In the genomic region with DNA sequence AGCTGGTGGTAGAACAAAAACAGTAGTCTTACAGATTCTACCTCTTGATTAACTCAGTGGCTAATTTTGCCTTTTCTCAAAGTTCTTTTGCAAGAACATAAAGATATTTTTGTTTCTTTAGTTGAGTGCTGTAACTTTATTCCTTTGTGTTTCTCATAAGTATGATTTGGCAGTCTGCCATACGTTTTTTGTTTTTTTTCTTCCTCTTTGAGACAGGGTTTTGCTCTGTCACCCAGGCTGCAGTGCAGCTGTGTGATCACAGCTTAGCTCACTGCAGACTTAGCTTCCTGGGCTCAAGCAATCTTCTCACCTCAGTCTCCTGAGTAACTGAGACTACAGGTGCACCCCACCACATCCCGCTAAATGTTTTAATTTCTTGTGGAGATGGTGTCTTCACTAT, we compare ENCODE assay signal across 9 cellular contexts. TPM values are rescaled to one million over a fixed set of nuclear protein-coding genes. Genes with fewer than 3 reads are reported as not detected.
A peak's percentile ranks its signal among the peaks of the same experiment; 100 is the strongest.
DNase-seq lines count a peak whose midpoint lies in the region; ATAC-seq and TF ChIP-seq lines count a peak whose summit lies in the region.
"Had no signal": no experiment of that assay in that cellular context is flagged by ENCODE, and none has a peak within 500 bp of the region (broad histone marks: within the 10 kb centered on the region; RNA-seq: fewer than 3 reads in every experiment).

No MANE protein-coding gene starts in this region.

- H3K27me3 Mint-ChIP-seq in type B pancreatic cell, result no peaks in the 10 kb centered on the region

- peak overlapping the region; percentile 62 for H3K27ac Mint-ChIP-seq in type B pancreatic cell

- H3K4me1 Mint-ChIP-seq in type B pancreatic cell (ENCODE audit: unreplicated experiment), result peaks cover 14% of the 10 kb centered on the region

- WGBS in heart right ventricle, 2 donors, result 38 to 46% methylated on average over 2 of the region's 2 CpGs
- 41% methylated on average over 2 of the region's 2 CpGs for WGBS in right cardiac atrium

- H3K4me3 ChIP-seq in heart right ventricle (no peak overlapping the region), right cardiac atrium (ENCODE audit: low read length) (no peak overlapping the region), SJCRH30 (no peak overlapping the region), fibroblast of mammary gland (ENCODE audit: control insufficient read depth, low read depth, low read length) (no peak overlapping the region)

- H3K9me3 Mint-ChIP-seq in type B pancreatic cell, result no peaks in the 10 kb centered on the region

- H3K4me3 Mint-ChIP-seq in type B pancreatic cell, result no peak overlapping the region

- H3K27ac ChIP-seq in heart right ventricle (peak overlapping the region in 1 of 10 donors; percentile 63), right cardiac atrium (ENCODE audit: low read length) (no peak overlapping the region), SJCRH30 (no peak overlapping the region)

- no peak for DNase-seq in heart right ventricle
- DNase-seq in right cardiac atrium, result no peak
- DNase-seq in SJCRH30, result peak; percentile 20 to 71
- peak; percentile 83 for DNase-seq in fibroblast of mammary gland (ENCODE audit: low read depth)
- DNase-seq in type B pancreatic cell (ENCODE audit: extremely low spot score, unreplicated experiment), result no peak
- no peak for DNase-seq in hypothalamus (lab: John Stamatoyannopoulos, UW)
- no peak for DNase-seq in stimulated activated CD4-positive, alpha-beta T cell treated with anti-CD3 and anti-CD28 coated beads, Interleukin-4, amount 100 ng/mL, for 24 hours
- DNase-seq: stimulated activated CD8-positive, alpha-beta memory T cell treated with anti-CD3 and anti-CD28 coated beads, Interleukin-4, amount 100 ng/mL, for 48 hours had no signal

- H3K36me3 Mint-ChIP-seq in type B pancreatic cell, result peaks cover 10% of the 10 kb centered on the region

- H3K36me3 ChIP-seq in heart right ventricle (peaks cover 0 to 7% (median 0%) of the 10 kb centered on the region in 9 donors), SJCRH30 (peaks cover 6% of the 10 kb centered on the region; the same call in 1 of the 2 replicates)

- ATAC-seq in heart right ventricle (peak in 5 of 8 donors; percentile 37 to 66 (median 51)), right cardiac atrium (no peak), HG03439 (IDR thresholded peaks at IDR 0.05; ENCODE audit: unreplicated experiment) (no peak)

- H3K4me1 ChIP-seq in heart right ventricle, result peaks cover 0 to 36% (median 5%) of the 10 kb centered on the region in 9 donors
- no peaks in the 10 kb centered on the region for H3K4me1 ChIP-seq in right cardiac atrium (ENCODE audit: control insufficient read depth, insufficient read depth, low read length)
- H3K4me1 ChIP-seq in SJCRH30, result peaks cover 21% of the 10 kb centered on the region

- H3K27me3 ChIP-seq in heart right ventricle (no peaks in the 10 kb centered on the region), right cardiac atrium (ENCODE audit: control insufficient read depth, insufficient read depth) (no peaks in the 10 kb centered on the region), SJCRH30 (no peaks in the 10 kb centered on the region)

- H3K9me3 ChIP-seq in heart right ventricle (no peaks in the 10 kb centered on the region), right cardiac atrium (ENCODE audit: control insufficient read depth, low read length) (no peaks in the 10 kb centered on the region), SJCRH30 (replicated peaks) (no peaks in the 10 kb centered on the region)

- TF ChIP-seq CTCF in heart right ventricle (IDR thresholded peaks at IDR 0.05) (no peak), fibroblast of mammary gland (conservative IDR thresholded peaks at IDR 0.05; ENCODE audit: control insufficient read depth, insufficient read depth, low read depth, low read length) (no peak), type B pancreatic cell (conservative IDR thresholded peaks at IDR 0.05) (no peak)

- intact Hi-C loops in heart right ventricle (cut with DNase I), result no loop called here
- intact Hi-C loops in right cardiac atrium (cut with DNase I), result no loop called here

RNA-seq across cellular contexts. Expression of a gene that starts 22.4 kb away (rescaled TPM):
- total RNA-seq in heart right ventricle, result 1 to 10 TPM; 2.0 to 9.0 (median 5.8) TPM
- polyA plus RNA-seq in heart right ventricle, result 1 to 10 TPM; 1.7 to 2.2 TPM
- 1 to 10 TPM; 2.2 to 4.3 (median 2.7) TPM for total RNA-seq in right cardiac atrium
- 1.8 TPM for polyA plus RNA-seq in right cardiac atrium
- total RNA-seq in SJCRH30 (2014; rRNA removed; shearing (Covaris generic)), result 16.5 and 19.7 TPM in 2 replicates
- 28.7 and 37.0 TPM in 2 replicates for total RNA-seq in type B pancreatic cell (ENCODE audit: low replicate concordance)

Comparison
In these comparisons a context has a peak if more than half of its experiments do, and no peak if none do; other contexts are left out.
1. ATAC-seq: peak in heart right ventricle (5 of 8); none in right cardiac atrium (0 of 2) and HG03439 (single experiment).
2. DNase-seq: peak in SJCRH30 (2 of 2) and fibroblast of mammary gland (single experiment); none in heart right ventricle (0 of 2), right cardiac atrium (0 of 3), type B pancreatic cell (single experiment), hypothalamus (0 of 51) and stimulated activated CD4-positive, alpha-beta T cell treated with anti-CD3 and anti-CD28 coated beads, Interleukin-4, amount 100 ng/mL, for 24 hours (single experiment).